ENCODE assay signal across 8 cellular contexts in the genomic region with DNA sequence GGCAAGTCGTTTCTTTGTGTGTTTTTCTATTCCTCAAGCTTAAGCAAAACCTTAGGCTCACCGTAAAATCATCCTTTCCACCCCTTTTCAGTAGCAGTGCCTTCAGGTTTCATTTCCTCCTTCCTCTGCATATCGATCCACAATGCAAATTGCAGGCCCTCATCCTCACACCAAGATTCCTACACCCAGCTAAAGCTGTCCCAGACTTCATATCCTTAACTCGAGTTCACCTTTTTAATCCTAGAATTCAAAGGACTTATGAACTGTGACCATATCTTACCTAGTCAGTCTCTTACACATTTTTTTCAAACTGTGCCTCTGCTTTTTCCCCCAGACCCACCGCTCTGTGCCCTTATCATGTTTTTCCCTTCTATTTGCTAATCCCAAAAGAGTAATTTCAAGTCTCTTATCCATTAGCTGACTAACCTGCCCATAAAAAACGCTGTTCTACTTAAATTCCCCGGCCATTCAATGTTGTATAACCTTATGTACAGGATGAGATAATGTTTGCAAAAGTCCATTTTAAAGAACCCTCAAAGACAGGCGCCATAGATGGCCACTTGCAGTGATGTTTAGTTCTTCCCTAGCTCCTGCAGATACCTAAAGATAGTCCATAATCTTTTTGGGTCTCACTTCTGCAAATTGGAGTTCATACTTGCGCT. TPM values are rescaled to one million over a fixed set of nuclear protein-coding genes. Genes with fewer than 3 reads are reported as not detected.
A peak's percentile ranks its signal among the peaks of the same experiment; 100 is the strongest.
DNase-seq lines count a peak whose midpoint lies in the region; ATAC-seq and TF ChIP-seq lines count a peak whose summit lies in the region.

No MANE protein-coding gene starts in this region.

- H3K9me2 ChIP-seq in HCT116 (ENCODE audit: insufficient read depth) = no peaks in the 10 kb centered on the region

- TF ChIP-seq CTCF in 22Rv1 (IDR thresholded peaks at IDR 0.05) = no peak
- TF ChIP-seq CTCF in HCT116 (IDR thresholded peaks at IDR 0.05 in 2 of 3, conservative IDR thresholded peaks at IDR 0.05 in 1 of 3; ENCODE audit: borderline replicate concordance in 1 of 3, insufficient read depth in 1 of 3, low read depth in 2 of 3, low read length in 2 of 3) = no peak
- no peak for TF ChIP-seq CTCF in astrocyte of the spinal cord (IDR thresholded peaks at IDR 0.05; ENCODE audit: low read depth, low read length)
- no peak for TF ChIP-seq CTCF in mesothelial cell of epicardium (IDR thresholded peaks at IDR 0.05; ENCODE audit: unreplicated experiment)

- in situ Hi-C loops in astrocyte of the spinal cord (cut with HindIII; ENCODE audit: low sequenced_read_pairs) = no loop called here

- peaks cover 16% of the 10 kb centered on the region for H3K36me3 Mint-ChIP-seq in mesothelial cell of epicardium

- TSS peak; percentile 63 for BruUV-seq in HCT116 (replicated peaks; lab: Mats Ljungman, UMichigan)

- H3K79me2 ChIP-seq in HCT116 (ENCODE audit: insufficient read depth, low read length) = peaks cover 65% of the 10 kb centered on the region

- peak overlapping the region; percentile 88 for H3K4me2 ChIP-seq in HCT116 (ENCODE audit: low read length)

- no peak for ATAC-seq in HCT116
- no peak for ATAC-seq in left lobe of liver
- no peak for ATAC-seq in GM18519 (IDR thresholded peaks at IDR 0.05; ENCODE audit: low FRiP score, unreplicated experiment)

- H3K27me3 ChIP-seq in HCT116 (ENCODE audit: insufficient read depth, low read length) = no peaks in the 10 kb centered on the region

- peaks cover 17 to 27% of the 10 kb centered on the region in 2 experiments for H3K4me1 ChIP-seq in HCT116 (ENCODE audit: control insufficient read depth in 1 of 2, insufficient read depth in 2 of 2, low read length in 2 of 2)

- no peaks in the 10 kb centered on the region for H3K9me3 Mint-ChIP-seq in mesothelial cell of epicardium

- no peak for TF ChIP-seq POLR2A in HCT116 (IDR thresholded peaks at IDR 0.05; ENCODE audit: borderline replicate concordance, extremely low read depth, insufficient read depth, insufficient read length)

- no peak for TF ChIP-seq RAD21 in HCT116 (IDR thresholded peaks at IDR 0.05; ENCODE audit: low read depth)

- intact Hi-C loops in HCT116 (cut with micrococcal nuclease) = loop anchor here (5.0 kb wide), 1 partner anchor 35 kb away; no protein-coding TSS in a partner anchor

- CTCF ChIA-PET in HCT116 (lab: Charles Lee) = no interaction called here

- H3K27me3 Mint-ChIP-seq in mesothelial cell of epicardium (ENCODE audit: low read depth) = no peaks in the 10 kb centered on the region

- H4K20me1 ChIP-seq in HCT116 (ENCODE audit: insufficient read depth) = peaks cover 16% of the 10 kb centered on the region; the same call in 1 of the 2 replicates

- peak overlapping the region; percentile 74 for H3K4me3 Mint-ChIP-seq in mesothelial cell of epicardium

- DNase-seq in HCT116 (ENCODE audit: low read depth, low spot score) (no peak), astrocyte of the spinal cord (ENCODE audit: low read depth, low spot score) (no peak), mesothelial cell of epicardium (ENCODE audit: low spot score in 2 of 2, unreplicated experiment in 2 of 2) (no peak), left lobe of liver (ENCODE audit: low spot score) (no peak), NCI-H2081 treated with DMSO at 0.1 percent for 48 hours (lab: John Stamatoyannopoulos, UW) (no peak)
- no peak for DNase-seq in stimulated activated CD8-positive, alpha-beta memory T cell treated with anti-CD3 and anti-CD28 coated beads, Interleukin-4, amount 100 ng/mL, for 48 hours

- H3K4me3 ChIP-seq in HCT116 (replicated peaks in 1 of 2; ENCODE audit: low read depth in 1 of 2, low read length in 2 of 2) (peak overlapping the region; percentile 88 to 92), astrocyte of the spinal cord (ENCODE audit: low read depth, low read length) (peak overlapping the region; percentile 91)

- H3K27ac ChIP-seq in 22Rv1 = peak overlapping the region; percentile 84
- peak overlapping the region; percentile 43 for H3K27ac ChIP-seq in HCT116 (ENCODE audit: low read depth, low read length)

- RAD21 ChIA-PET in HCT116 (lab: Charles Lee; ENCODE audit: low non-redundant PET in 1 of 2, low total read pairs in 2 of 2, uncharacterized antibody in 2 of 2, unreplicated experiment in 2 of 2) = no interaction called here

- POLR2A ChIA-PET in HCT116 (lab: Charles Lee) = no interaction called here

- H3K27ac Mint-ChIP-seq in mesothelial cell of epicardium = peak overlapping the region; percentile 87

- H3K9ac ChIP-seq in HCT116 (ENCODE audit: low read length) = peak overlapping the region; percentile 96

- no peaks in the 10 kb centered on the region for H3K9me3 ChIP-seq in HCT116 (ENCODE audit: control insufficient read depth in 1 of 2, insufficient read depth in 1 of 2, low read depth in 1 of 2, low read length in 2 of 2)

- H3K36me3 ChIP-seq in HCT116 (ENCODE audit: control insufficient read depth in 1 of 2, insufficient read depth in 2 of 2, low read length in 2 of 2) = peaks cover 8 to 12% of the 10 kb centered on the region in 2 experiments; a peak in 2 of 4 replicates

- no peak overlapping the region for H2AFZ ChIP-seq in HCT116 (ENCODE audit: low read depth, low read length, poor library complexity, severe bottlenecking)

- peaks cover 35% of the 10 kb centered on the region for H3K4me1 Mint-ChIP-seq in mesothelial cell of epicardium

TF ChIP-seq in HCT116, 20 proteins besides CTCF, POLR2A, EP300 and RAD21 (continues in another document):
- TF ChIP-seq FOSL1 (IDR thresholded peaks at IDR 0.05; ENCODE audit: low read depth) (no peak), CEBPB (IDR thresholded peaks at IDR 0.05; ENCODE audit: low read depth) (no peak), SP1 (IDR thresholded peaks at IDR 0.05; ENCODE audit: low read depth) (no peak), ZFX (IDR thresholded peaks at IDR 0.05) (no peak), ZNF274 (IDR thresholded peaks at IDR 0.05; ENCODE audit: low read depth, low read length) (no peak), TCF7L2 (IDR thresholded peaks at IDR 0.05; ENCODE audit: borderline replicate concordance, extremely low read depth, insufficient read depth, insufficient read length) (no peak), SRF (IDR thresholded peaks at IDR 0.05; ENCODE audit: low read depth) (no peak), EZH2phosphoT487 (IDR thresholded peaks at IDR 0.05; ENCODE audit: borderline replicate concordance) (no peak), YY1 (IDR thresholded peaks at IDR 0.05; ENCODE audit: extremely low read depth, insufficient replicate concordance, low read depth, low read length) (no peak), ELF1 (IDR thresholded peaks at IDR 0.05; ENCODE audit: borderline replicate concordance, low read depth) (no peak), JUND (IDR thresholded peaks at IDR 0.05) (no peak), EGR1 (IDR thresholded peaks at IDR 0.05; ENCODE audit: low read depth) (no peak), CBX3 (IDR thresholded peaks at IDR 0.05; ENCODE audit: low read depth) (no peak), EZH2 (IDR thresholded peaks at IDR 0.05) (no peak)
- TF ChIP-seq, protein P1, sequence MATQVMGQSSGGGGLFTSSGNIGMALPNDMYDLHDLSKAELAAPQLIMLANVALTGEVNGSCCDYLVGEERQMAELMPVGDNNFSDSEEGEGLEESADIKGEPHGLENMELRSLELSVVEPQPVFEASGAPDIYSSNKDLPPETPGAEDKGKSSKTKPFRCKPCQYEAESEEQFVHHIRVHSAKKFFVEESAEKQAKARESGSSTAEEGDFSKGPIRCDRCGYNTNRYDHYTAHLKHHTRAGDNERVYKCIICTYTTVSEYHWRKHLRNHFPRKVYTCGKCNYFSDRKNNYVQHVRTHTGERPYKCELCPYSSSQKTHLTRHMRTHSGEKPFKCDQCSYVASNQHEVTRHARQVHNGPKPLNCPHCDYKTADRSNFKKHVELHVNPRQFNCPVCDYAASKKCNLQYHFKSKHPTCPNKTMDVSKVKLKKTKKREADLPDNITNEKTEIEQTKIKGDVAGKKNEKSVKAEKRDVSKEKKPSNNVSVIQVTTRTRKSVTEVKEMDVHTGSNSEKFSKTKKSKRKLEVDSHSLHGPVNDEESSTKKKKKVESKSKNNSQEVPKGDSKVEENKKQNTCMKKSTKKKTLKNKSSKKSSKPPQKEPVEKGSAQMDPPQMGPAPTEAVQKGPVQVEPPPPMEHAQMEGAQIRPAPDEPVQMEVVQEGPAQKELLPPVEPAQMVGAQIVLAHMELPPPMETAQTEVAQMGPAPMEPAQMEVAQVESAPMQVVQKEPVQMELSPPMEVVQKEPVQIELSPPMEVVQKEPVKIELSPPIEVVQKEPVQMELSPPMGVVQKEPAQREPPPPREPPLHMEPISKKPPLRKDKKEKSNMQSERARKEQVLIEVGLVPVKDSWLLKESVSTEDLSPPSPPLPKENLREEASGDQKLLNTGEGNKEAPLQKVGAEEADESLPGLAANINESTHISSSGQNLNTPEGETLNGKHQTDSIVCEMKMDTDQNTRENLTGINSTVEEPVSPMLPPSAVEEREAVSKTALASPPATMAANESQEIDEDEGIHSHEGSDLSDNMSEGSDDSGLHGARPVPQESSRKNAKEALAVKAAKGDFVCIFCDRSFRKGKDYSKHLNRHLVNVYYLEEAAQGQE (IDR thresholded peaks at IDR 0.05; ENCODE audit: low read depth) = no peak
- TF ChIP-seq, protein P2, sequence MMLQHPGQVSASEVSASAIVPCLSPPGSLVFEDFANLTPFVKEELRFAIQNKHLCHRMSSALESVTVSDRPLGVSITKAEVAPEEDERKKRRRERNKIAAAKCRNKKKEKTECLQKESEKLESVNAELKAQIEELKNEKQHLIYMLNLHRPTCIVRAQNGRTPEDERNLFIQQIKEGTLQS (IDR thresholded peaks at IDR 0.05) = no peak
- TF ChIP-seq, protein P3, sequence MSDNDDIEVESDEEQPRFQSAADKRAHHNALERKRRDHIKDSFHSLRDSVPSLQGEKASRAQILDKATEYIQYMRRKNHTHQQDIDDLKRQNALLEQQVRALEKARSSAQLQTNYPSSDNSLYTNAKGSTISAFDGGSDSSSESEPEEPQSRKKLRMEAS (IDR thresholded peaks at IDR 0.05) = no peak

RNA-seq across cellular contexts. Expression of a gene that starts 1.5 kb away (rescaled TPM):
- total RNA-seq in HCT116 (2021; ENCODE audit: unreplicated experiment) (60.0 TPM), mesothelial cell of epicardium (69.6 to 75.8 TPM (median 70.1 TPM) in 3 replicates), left lobe of liver (24.2 TPM)
- 22.2 and 29.2 TPM in 2 replicates for polyA plus RNA-seq in HCT116 (2012)

RNA-seq across cellular contexts. Expression of a gene that starts 33.6 kb away (rescaled TPM):
- total RNA-seq in HCT116 (2021; ENCODE audit: unreplicated experiment) = 263 TPM
- polyA plus RNA-seq in HCT116 (2012) = 648 and 649 TPM in 2 replicates
- 184 to 196 TPM (median 186 TPM) in 3 replicates for total RNA-seq in mesothelial cell of epicardium
- total RNA-seq in left lobe of liver = 104 TPM

RNA-seq across cellular contexts. Expression of a gene that starts 51.0 kb away (rescaled TPM):
- total RNA-seq in HCT116 (2021; ENCODE audit: unreplicated experiment) (not detected), mesothelial cell of epicardium (not detected in 3 replicates), left lobe of liver (not detected)
- 0.05 TPM in 1 of 2 replicates, not detected in the other for polyA plus RNA-seq in HCT116 (2012)
